8 cellular contexts compared by ENCODE assay signal in the genomic region with DNA sequence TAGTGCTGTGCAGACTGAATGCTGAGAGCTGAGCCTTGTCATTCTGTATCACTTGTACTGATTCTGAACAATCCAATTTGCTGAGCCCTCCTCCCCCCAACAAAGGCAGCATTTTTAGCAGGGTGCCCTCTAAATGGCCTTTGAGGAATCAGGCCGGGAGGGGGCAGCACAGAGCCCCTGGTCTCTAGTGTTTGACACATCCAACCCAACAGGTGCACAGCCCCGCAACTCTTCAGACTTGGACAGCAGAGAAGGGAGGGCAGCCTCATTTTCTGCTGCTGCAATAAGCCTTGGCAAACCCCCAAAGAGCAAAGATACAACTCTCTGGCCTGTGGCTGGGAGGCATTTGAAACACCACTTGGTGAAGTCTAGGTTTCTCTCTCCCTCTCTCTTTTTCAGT. TPM values are rescaled to one million over a fixed set of nuclear protein-coding genes. Genes with fewer than 3 reads are reported as not detected.
A peak's percentile ranks its signal among the peaks of the same experiment; 100 is the strongest.
DNase-seq lines count a peak whose midpoint lies in the region; ATAC-seq, FAIRE-seq and TF ChIP-seq lines count a peak whose summit lies in the region.

No MANE protein-coding gene starts in this region.

- peaks cover 2% of the 10 kb centered on the region for H3K27me3 Mint-ChIP-seq in CD8-positive, alpha-beta T cell (ENCODE audit: low read depth)
- peaks cover 30% of the 10 kb centered on the region for H3K27me3 Mint-ChIP-seq in activated T-cell treated with anti-CD3 and anti-CD28 coated beads, Interleukin-2, amount 50 U/mL, for 24 hours

- H3K9me3 ChIP-seq in CD8-positive, alpha-beta T cell (ENCODE audit: low read length) = no peaks in the 10 kb centered on the region
- no peaks in the 10 kb centered on the region for H3K9me3 ChIP-seq in heart left ventricle
- no peaks in the 10 kb centered on the region for H3K9me3 ChIP-seq in small intestine (ENCODE audit: control insufficient read depth, low read depth)

- H3K27ac ChIP-seq in CD8-positive, alpha-beta T cell (ENCODE audit: low read depth, low read length) = no peak overlapping the region
- H3K27ac ChIP-seq in heart left ventricle (peak overlapping the region in 2 of 12 donors; percentile 39 to 57), small intestine (ENCODE audit: low read depth in 1 of 2, low read length in 1 of 2) (no peak overlapping the region)

- H3K4me3 ChIP-seq in CD8-positive, alpha-beta T cell (ENCODE audit: low read depth, low read length) = no peak overlapping the region
- H3K4me3 ChIP-seq in heart left ventricle = no peak overlapping the region
- H3K4me3 ChIP-seq in small intestine (ENCODE audit: low read depth in 1 of 2, low read length in 2 of 2) = no peak overlapping the region

- H3K4me1 ChIP-seq in CD8-positive, alpha-beta T cell (ENCODE audit: insufficient read depth, low read length) = no peaks in the 10 kb centered on the region
- H3K4me1 ChIP-seq in heart left ventricle (peaks cover 0 to 13% (median 0%) of the 10 kb centered on the region in 12 donors), small intestine (ENCODE audit: control insufficient read depth in 2 of 2, insufficient read depth in 1 of 2, low read depth in 1 of 2, low read length in 1 of 2) (no peaks in the 10 kb centered on the region)

- WGBS in heart left ventricle, 4 donors = 12 to 40% (median 26%) methylated on average over 1 to 2 of the region's 2 CpGs
- WGBS in small intestine, 3 donors = 13 to 20% (median 17%) methylated on average over 2 of the region's 2 CpGs

- intact Hi-C loops in CD8-positive, alpha-beta T cell (cut with DNase I, micrococcal nuclease) = loop anchor here in 1 of 2 experiments (5.0 kb wide), 1 partner anchor 112 kb away; no protein-coding TSS in a partner anchor
- intact Hi-C loops in heart left ventricle (cut with DNase I) = loop anchor here in 5 of 10 donors (10.0 kb wide), 3 partner anchors 79 to 109 kb away; no protein-coding TSS in a partner anchor

- peak; percentile 32 for TF ChIP-seq CTCF in CD8-positive, alpha-beta T cell (IDR thresholded peaks at IDR 0.05)
- peak; percentile 21 to 53 (median 40) for TF ChIP-seq CTCF in heart left ventricle (IDR thresholded peaks at IDR 0.05)

- H3K27me3 ChIP-seq in CD8-positive, alpha-beta T cell (ENCODE audit: insufficient read depth, low read length) = no peaks in the 10 kb centered on the region
- peaks cover 0 to 6% (median 0%) of the 10 kb centered on the region in 9 donors for H3K27me3 ChIP-seq in heart left ventricle
- no peaks in the 10 kb centered on the region for H3K27me3 ChIP-seq in small intestine (ENCODE audit: control insufficient read depth in 2 of 2, insufficient read depth in 2 of 2, low read length in 2 of 2)

- POLR2A ChIA-PET in CD8-positive, alpha-beta T cell (lab: Charles Lee) = no interaction called here

- no peaks in the 10 kb centered on the region for H3K36me3 ChIP-seq in CD8-positive, alpha-beta T cell (ENCODE audit: insufficient read depth, low read length)
- H3K36me3 ChIP-seq in heart left ventricle (no peaks in the 10 kb centered on the region), small intestine (ENCODE audit: control insufficient read depth in 2 of 2, insufficient read depth in 2 of 2, low read length in 2 of 2) (no peaks in the 10 kb centered on the region)

- H3K4me1 Mint-ChIP-seq in CD8-positive, alpha-beta T cell (ENCODE audit: low read depth) = no peaks in the 10 kb centered on the region
- no peaks in the 10 kb centered on the region for H3K4me1 Mint-ChIP-seq in activated T-cell treated with anti-CD3 and anti-CD28 coated beads, Interleukin-2, amount 50 U/mL, for 24 hours (ENCODE audit: low read depth)

- FAIRE-seq in small intestine (lab: Jason Lieb, UNC) = no peak

- CTCF ChIA-PET in CD8-positive, alpha-beta T cell (lab: Charles Lee) = interaction anchor here (0.9 to 2.2 kb wide), 6 partner anchors 11 to 112 kb away, joined by 3 to 6 read pairs (median 4); no protein-coding TSS in a partner anchor

- ATAC-seq in CD8-positive, alpha-beta T cell = no peak
- ATAC-seq in GM19467 (IDR thresholded peaks at IDR 0.05; ENCODE audit: unreplicated experiment) (peak; percentile 69), heart left ventricle (peak; percentile 38 to 65 (median 60)), HG02678 (IDR thresholded peaks at IDR 0.05; ENCODE audit: unreplicated experiment) (no peak)

- H3K36me3 Mint-ChIP-seq in CD8-positive, alpha-beta T cell = no peaks in the 10 kb centered on the region
- no peaks in the 10 kb centered on the region for H3K36me3 Mint-ChIP-seq in activated T-cell treated with anti-CD3 and anti-CD28 coated beads, Interleukin-2, amount 50 U/mL, for 24 hours (ENCODE audit: low read depth)

- H3K4me3 Mint-ChIP-seq in CD8-positive, alpha-beta T cell = no peak overlapping the region
- no peak overlapping the region for H3K4me3 Mint-ChIP-seq in activated T-cell treated with anti-CD3 and anti-CD28 coated beads, Interleukin-2, amount 50 U/mL, for 24 hours

- H3K27ac Mint-ChIP-seq in CD8-positive, alpha-beta T cell = no peak overlapping the region
- no peak overlapping the region for H3K27ac Mint-ChIP-seq in activated T-cell treated with anti-CD3 and anti-CD28 coated beads, Interleukin-2, amount 50 U/mL, for 24 hours

- peak; percentile 6 to 60 (median 40) for DNase-seq in CD8-positive, alpha-beta T cell
- DNase-seq in NCI-H460 (ENCODE audit: extremely low read depth, low read depth) (peak; percentile 17), heart left ventricle (peak; percentile 19 to 61 (median 40)), small intestine (peak; percentile 10), NCI-H1048 (lab: John Stamatoyannopoulos, UW) (no peak)
- peak; percentile 66 for DNase-seq in activated T-cell treated with anti-CD3 and anti-CD28 coated beads, Interleukin-2, amount 50 U/mL, for 24 hours

- no peak for TF ChIP-seq POLR2A in heart left ventricle (IDR thresholded peaks at IDR 0.05)

- no peaks in the 10 kb centered on the region for H3K9me3 Mint-ChIP-seq in CD8-positive, alpha-beta T cell
- H3K9me3 Mint-ChIP-seq in activated T-cell treated with anti-CD3 and anti-CD28 coated beads, Interleukin-2, amount 50 U/mL, for 24 hours = no peaks in the 10 kb centered on the region

RNA-seq across cellular contexts. Expression of a gene that starts 3.4 kb away (rescaled TPM):
- not detected for total RNA-seq in CD8-positive, alpha-beta T cell
- not detected in 2 replicates for total RNA-seq in NCI-H460 (2014; rRNA removed; shearing (Covaris generic))
- not detected in 2 replicates for polyA plus RNA-seq in NCI-H460 (2014; cell fraction: nucleus; rRNA removed)
- total RNA-seq in heart left ventricle = 1 to 10 TPM in 2 of 9 donors, under 1 TPM in 5, not detected in 2; 0.09 to 6.5 (median 0.13) TPM
- polyA plus RNA-seq in heart left ventricle (under 1 TPM in 1 of 2 donors, not detected in 1; 0.15 TPM), small intestine (not detected)

RNA-seq across cellular contexts. Expression of a gene that starts 54.1 kb away (rescaled TPM):
- not detected for total RNA-seq in CD8-positive, alpha-beta T cell
- total RNA-seq in NCI-H460 (2014; rRNA removed; shearing (Covaris generic)) = 0.07 TPM in 1 of 2 replicates, not detected in the other
- not detected in 2 replicates for polyA plus RNA-seq in NCI-H460 (2014; cell fraction: nucleus; rRNA removed)
- 1 to 10 TPM in 1 of 9 donors, under 1 TPM in 8; 0.07 to 2.4 (median 0.37) TPM for total RNA-seq in heart left ventricle
- polyA plus RNA-seq in heart left ventricle (under 1 TPM; 0.04 to 0.15 TPM), small intestine (1 to 10 TPM in 1 of 3 donors, under 1 TPM in 1, not detected in 1; 0.27 to 1.7 TPM)

Comparison
In these comparisons a context has a peak if more than half of its experiments do, and no peak if none do; other contexts are left out.
1. ATAC-seq: peak in GM19467 (single experiment) and heart left ventricle (4 of 4); none in CD8-positive, alpha-beta T cell (single experiment) and HG02678 (single experiment).